Comparison of ENCODE assay signal across 9 cellular contexts in genomic region chr11:20110908-20111669, GRCh38. TPM values are rescaled to one million over a fixed set of nuclear protein-coding genes. Genes with fewer than 3 reads are reported as not detected.
DNase-seq lines count a peak whose midpoint lies in the region; ATAC-seq, FAIRE-seq and TF ChIP-seq lines count a peak whose summit lies in the region.
"Had no signal": no experiment of that assay in that cellular context is flagged by ENCODE, and none has a peak within 500 bp of the region (broad histone marks: within the 10 kb centered on the region; RNA-seq: fewer than 3 reads in every experiment).

No MANE protein-coding gene starts in this region.

- H3K27me3 ChIP-seq in upper lobe of right lung: no peaks in the 10 kb centered on the region

- peaks cover 27% of the 10 kb centered on the region for H3K36me3 ChIP-seq in upper lobe of right lung

- peaks cover 10% of the 10 kb centered on the region for H3K4me1 ChIP-seq in upper lobe of right lung

- intact Hi-C loops in upper lobe of right lung (cut with DNase I): no loop called here

- H3K36me3 Mint-ChIP-seq in natural killer cell treated with Interleukin-12 subunit alpha and Interleukin-12 subunit beta and Interleukin-15 and Interleukin-18, amount 100 ng/mL, for 72 hours: no peaks in the 10 kb centered on the region

- TF ChIP-seq CTCF in upper lobe of right lung (IDR thresholded peaks at IDR 0.05): peak; percentile 79

- peak; percentile 47 for FAIRE-seq in GM18507 (lab: Jason Lieb, UNC)

- ATAC-seq in HG02938 (IDR thresholded peaks at IDR 0.05; ENCODE audit: unreplicated experiment) (peak; percentile 81), upper lobe of right lung (peak; percentile 87)
- ATAC-seq in natural killer cell treated with Interleukin-12 subunit alpha and Interleukin-12 subunit beta and Interleukin-15 and Interleukin-18, amount 100 ng/mL, for 72 hours: peak; percentile 69 to 75

- no peak overlapping the region for H3K4me3 ChIP-seq in upper lobe of right lung

- no peaks in the 10 kb centered on the region for H3K4me1 Mint-ChIP-seq in natural killer cell treated with Interleukin-12 subunit alpha and Interleukin-12 subunit beta and Interleukin-15 and Interleukin-18, amount 100 ng/mL, for 72 hours (ENCODE audit: low read depth in 2 of 2)

- peaks cover 0 to 2% of the 10 kb centered on the region in 2 donors for H3K27me3 Mint-ChIP-seq in natural killer cell treated with Interleukin-12 subunit alpha and Interleukin-12 subunit beta and Interleukin-15 and Interleukin-18, amount 100 ng/mL, for 72 hours

- DNase-seq in AG08396 (ENCODE audit: low spot score) (peak; percentile 33), GM18507 (ENCODE audit: extremely low spot score, insufficient read length, low read depth) (peak; percentile 38), NCI-H2029 treated with DMSO at 0.1 percent for 48 hours (lab: John Stamatoyannopoulos, UW) (peak; percentile 81), epithelial cell of prostate (ENCODE audit: low read depth, low spot score) (peak; percentile 89), upper lobe of right lung (no peak)
- DNase-seq in activated CD4-positive, CD25-positive, alpha-beta regulatory T cell treated with anti-CD3 and anti-CD28 coated beads, Interleukin-2, amount 50 U/mL, for 72 hours: peak; percentile 47
- DNase-seq in natural killer cell treated with Interleukin-12 subunit alpha and Interleukin-12 subunit beta and Interleukin-15 and Interleukin-18, amount 100 ng/mL, for 72 hours (ENCODE audit: low spot score): no peak

- H3K27ac ChIP-seq in epithelial cell of prostate (peak overlapping the region; percentile 97), upper lobe of right lung (no peak overlapping the region)

- H3K4me3 Mint-ChIP-seq in natural killer cell treated with Interleukin-12 subunit alpha and Interleukin-12 subunit beta and Interleukin-15 and Interleukin-18, amount 100 ng/mL, for 72 hours: no peak overlapping the region

- no peaks in the 10 kb centered on the region for H3K9me3 ChIP-seq in upper lobe of right lung

- no peaks in the 10 kb centered on the region for H3K9me3 Mint-ChIP-seq in natural killer cell treated with Interleukin-12 subunit alpha and Interleukin-12 subunit beta and Interleukin-15 and Interleukin-18, amount 100 ng/mL, for 72 hours

- no peak overlapping the region for H3K27ac Mint-ChIP-seq in natural killer cell treated with Interleukin-12 subunit alpha and Interleukin-12 subunit beta and Interleukin-15 and Interleukin-18, amount 100 ng/mL, for 72 hours

RNA-seq across cellular contexts. Expression of gene DBX1, which starts 49.2 kb away (rescaled TPM):
- not detected for total RNA-seq in natural killer cell treated with Interleukin-12 subunit alpha and Interleukin-12 subunit beta and Interleukin-15 and Interleukin-18, amount 100 ng/mL, for 72 hours
- total RNA-seq in upper lobe of right lung: not detected
- total RNA-seq: pulmonary artery endothelial cell had no signal

Comparison
In these comparisons a context has a peak if more than half of its experiments do, and no peak if none do; other contexts are left out.
1. DNase-seq: peak in AG08396 (single experiment), GM18507 (single experiment), NCI-H2029 treated with DMSO at 0.1 percent for 48 hours (single experiment), activated CD4-positive, CD25-positive, alpha-beta regulatory T cell treated with anti-CD3 and anti-CD28 coated beads, Interleukin-2, amount 50 U/mL, for 72 hours (single experiment) and epithelial cell of prostate (single experiment); none in natural killer cell treated with Interleukin-12 subunit alpha and Interleukin-12 subunit beta and Interleukin-15 and Interleukin-18, amount 100 ng/mL, for 72 hours (single experiment) and upper lobe of right lung (single experiment).
2. Peak in every context shown above with its lines, with median percentiles within 50 percentile points of each other: ATAC-seq.